ENCODE assay signal across 28 cellular contexts in the genomic region with DNA sequence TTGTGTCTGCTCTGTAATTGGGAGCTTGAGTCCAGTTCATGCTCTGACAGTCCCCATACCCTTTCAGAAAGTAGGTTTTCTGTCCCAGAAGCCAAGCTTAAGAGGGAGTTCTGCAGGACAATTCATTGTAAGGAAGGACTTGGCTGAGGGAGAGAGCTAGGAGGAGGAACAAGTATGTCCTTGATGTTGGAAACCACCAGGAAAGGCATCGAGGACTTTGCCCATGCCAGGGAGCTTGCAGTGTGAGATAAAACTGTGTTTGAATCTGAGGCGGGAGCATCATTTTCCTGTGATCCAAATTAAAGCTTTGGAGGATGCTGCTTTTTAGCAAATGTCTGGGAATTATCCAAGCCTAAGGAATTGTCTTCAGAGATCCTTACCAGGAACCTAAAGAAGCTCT.
"Had no signal": no experiment of that assay in that cellular context is flagged by ENCODE, and none has a peak within 500 bp of the region (broad histone marks: within the 10 kb centered on the region; RNA-seq: fewer than 3 reads in every experiment).

No MANE protein-coding gene starts in this region.

- H3K4me1 Mint-ChIP-seq: naive thymus-derived CD4-positive, alpha-beta T cell; stimulated activated effector memory CD8-positive, alpha-beta T cell treated with anti-CD3 and anti-CD28 coated beads, Interleukin-12 subunit alpha, Interleukin-12 subunit beta, amount 100 ng/mL, for 72 hours had no signal

- H3K36me3 Mint-ChIP-seq: mesothelial cell of epicardium; naive thymus-derived CD4-positive, alpha-beta T cell; natural killer cell treated with Interleukin-12 subunit alpha and Interleukin-12 subunit beta and Interleukin-15 and Interleukin-18, amount 100 ng/mL, for 72 hours; stimulated activated effector memory CD8-positive, alpha-beta T cell treated with anti-CD3 and anti-CD28 coated beads, Interleukin-12 subunit alpha, Interleukin-12 subunit beta, amount 100 ng/mL, for 72 hours had no signal

- H3K27ac ChIP-seq: left lung, lower lobe of right lung, pancreas, prostate gland, skin epidermis, spleen, suprapubic skin, thoracic aorta, tibial artery, upper lobe of right lung had no signal

- H3K36me3 ChIP-seq: left lung, lower lobe of right lung, pancreas, prostate gland, spleen, suprapubic skin, thoracic aorta, tibial artery, upper lobe of right lung had no signal

- H3K9me3 Mint-ChIP-seq: mesothelial cell of epicardium; natural killer cell treated with Interleukin-12 subunit alpha and Interleukin-12 subunit beta and Interleukin-15 and Interleukin-18, amount 100 ng/mL, for 72 hours; stimulated activated effector memory CD8-positive, alpha-beta T cell treated with anti-CD3 and anti-CD28 coated beads, Interleukin-12 subunit alpha, Interleukin-12 subunit beta, amount 100 ng/mL, for 72 hours; stimulated activated naive CD8-positive, alpha-beta T cell treated with anti-CD3 and anti-CD28 coated beads, Interleukin-15, Interleukin-2, amounts not matched to agents 100 ng/mL and 50 ng/mL, for 24 hours had no signal

- H3K9me3 ChIP-seq: left lung, lower lobe of right lung, pancreas, prostate gland, spleen, suprapubic skin, thoracic aorta, tibial artery, upper lobe of right lung had no signal

- H3K27me3 ChIP-seq: pancreas, spleen, suprapubic skin, tibial artery, upper lobe of right lung had no signal

- ATAC-seq: left cardiac atrium; left lung; lower lobe of right lung; naive thymus-derived CD4-positive, alpha-beta T cell; natural killer cell treated with Interleukin-12 subunit alpha and Interleukin-12 subunit beta and Interleukin-15 and Interleukin-18, amount 100 ng/mL, for 72 hours; right cardiac atrium; sciatic nerve; stimulated activated effector memory CD8-positive, alpha-beta T cell treated with anti-CD3 and anti-CD28 coated beads, Interleukin-12 subunit alpha, Interleukin-12 subunit beta, amount 100 ng/mL, for 72 hours; upper lobe of right lung had no signal

- DNase-seq: hippocampal formation; kidney glomerular epithelial cell; left cardiac atrium; left lung; lower lobe of right lung; mammary epithelial cell; mesendoderm; naive thymus-derived CD4-positive, alpha-beta T cell; nucleus accumbens; pancreas; posterior cingulate gyrus; retina; right cardiac atrium; spleen; stimulated activated CD4-positive, alpha-beta T cell treated with anti-CD3 and anti-CD28 coated beads, Interleukin-4, amount 100 ng/mL, for 24 hours; stimulated activated naive CD4-positive, alpha-beta T cell; tibial artery; trophoblast cell; upper lobe of right lung had no signal

- H3K4me1 ChIP-seq: lower lobe of right lung, prostate gland, suprapubic skin, tibial artery had no signal

- H3K4me3 Mint-ChIP-seq: mesothelial cell of epicardium; naive thymus-derived CD4-positive, alpha-beta T cell; natural killer cell treated with Interleukin-12 subunit alpha and Interleukin-12 subunit beta and Interleukin-15 and Interleukin-18, amount 100 ng/mL, for 72 hours; stimulated activated effector memory CD8-positive, alpha-beta T cell treated with anti-CD3 and anti-CD28 coated beads, Interleukin-12 subunit alpha, Interleukin-12 subunit beta, amount 100 ng/mL, for 72 hours; stimulated activated naive CD8-positive, alpha-beta T cell treated with anti-CD3 and anti-CD28 coated beads, Interleukin-15, Interleukin-2, amounts not matched to agents 100 ng/mL and 50 ng/mL, for 24 hours had no signal

- H3K4me3 ChIP-seq: left lung, lower lobe of right lung, pancreas, prostate gland, skin epidermis, spleen, suprapubic skin, thoracic aorta, tibial artery, upper lobe of right lung had no signal

- H3K27ac Mint-ChIP-seq: mesothelial cell of epicardium; naive thymus-derived CD4-positive, alpha-beta T cell; stimulated activated effector memory CD8-positive, alpha-beta T cell treated with anti-CD3 and anti-CD28 coated beads, Interleukin-12 subunit alpha, Interleukin-12 subunit beta, amount 100 ng/mL, for 72 hours; stimulated activated naive CD8-positive, alpha-beta T cell treated with anti-CD3 and anti-CD28 coated beads, Interleukin-15, Interleukin-2, amounts not matched to agents 100 ng/mL and 50 ng/mL, for 24 hours had no signal
